Comparison of ENCODE assay signal across 8 cellular contexts in genomic region chr21:46165099-46165498, GRCh38. TPM values are rescaled to one million over a fixed set of nuclear protein-coding genes. Genes with fewer than 3 reads are reported as not detected.
"Had no signal": no experiment of that assay in that cellular context is flagged by ENCODE, and none has a peak within 500 bp of the region (broad histone marks: within the 10 kb centered on the region; RNA-seq: fewer than 3 reads in every experiment).

No MANE protein-coding gene starts in this region.

- FAIRE-seq: HepG2, HTR-8/SVneo had no signal

- H3K27ac ChIP-seq: HL-60, KMS-11 had no signal

- H3K4me2 ChIP-seq: KMS-11 had no signal

- H3K9ac ChIP-seq: KMS-11 had no signal

- DNase-seq: IMR-90, KBM-7, KG1 had no signal

- ATAC-seq: HepG2 had no signal

RNA-seq across cellular contexts. Expression of gene FTCD, which starts 9.7 kb away (rescaled TPM):
- total RNA-seq: IMR-90 had no signal
- polyA plus RNA-seq: IgD-negative memory B cell had no signal
